ENCODE assay signal across 8 cellular contexts in the genomic region with DNA sequence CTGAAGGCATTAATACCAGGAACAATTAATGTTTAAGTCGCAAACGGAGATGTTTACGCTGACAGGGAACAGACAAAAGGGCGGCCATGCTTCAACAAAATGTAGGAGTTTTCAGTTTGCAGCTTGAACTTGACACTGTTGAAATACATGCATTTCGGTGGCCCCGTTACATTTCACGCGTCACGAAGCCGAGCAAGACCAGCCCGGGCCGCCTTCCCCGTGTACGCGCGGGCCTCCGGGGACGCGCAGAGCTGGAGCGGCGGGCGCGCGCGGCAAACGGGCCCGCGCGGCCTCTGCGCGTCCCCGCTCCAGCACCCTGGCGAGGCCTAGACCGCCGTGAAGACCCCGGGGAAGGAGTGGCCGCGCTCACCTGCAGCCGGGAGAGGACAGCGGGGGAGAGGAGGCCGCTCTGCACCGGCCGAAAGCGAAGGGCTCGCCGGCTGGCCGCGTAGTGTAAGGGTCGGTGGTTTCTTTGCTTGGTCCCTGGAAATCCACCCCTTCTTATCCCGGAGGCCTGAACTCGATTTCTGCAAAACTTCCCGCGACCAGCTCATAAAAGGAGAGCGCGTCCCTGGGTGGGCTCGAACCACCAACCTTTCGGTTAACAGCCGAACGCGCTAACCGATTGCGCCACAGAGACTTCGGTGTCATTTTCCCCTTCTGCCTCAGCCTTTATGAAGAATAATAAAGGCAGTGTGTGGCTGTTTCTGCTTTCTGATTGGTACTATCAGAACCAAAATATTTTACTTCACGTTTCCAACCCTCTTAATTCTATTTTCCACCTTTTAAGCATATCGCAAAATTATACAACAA. TPM values are rescaled to one million over a fixed set of nuclear protein-coding genes. Genes with fewer than 3 reads are reported as not detected.
DNase-seq lines count a peak whose midpoint lies in the region; ATAC-seq and TF ChIP-seq lines count a peak whose summit lies in the region.

No MANE protein-coding gene starts in this region.

- POLR2A ChIA-PET in activated CD4-positive, alpha-beta T cell treated with anti-CD3 and anti-CD28 coated beads, Interleukin-2, amount 10 ng/mL, durations not matched to agents 7 days and 5 days (lab: Charles Lee): interaction anchor here (0.8 to 1.3 kb wide), 3 partner anchors 79 to 869 kb away, joined by 3 read pairs; partner anchors contain the start of gene COMMD3

- peak overlapping the region; percentile 76 for H3K4me3 Mint-ChIP-seq in activated CD4-positive, alpha-beta T cell treated with anti-CD3 and anti-CD28 coated beads, Interleukin-2, amount 10 ng/mL, durations not matched to agents 7 days and 5 days
- peak overlapping the region; percentile 76 for H3K4me3 Mint-ChIP-seq in dendritic cell treated with granulocyte-macrophage colony-stimulating factor and Interleukin-4, amounts not matched to agents 40 ng/mL and 50 ng/mL, for 4 days

- peak overlapping the region; percentile 98 for H3K27ac Mint-ChIP-seq in activated CD4-positive, alpha-beta T cell treated with anti-CD3 and anti-CD28 coated beads, Interleukin-2, amount 10 ng/mL, durations not matched to agents 7 days and 5 days
- H3K27ac Mint-ChIP-seq in dendritic cell treated with granulocyte-macrophage colony-stimulating factor and Interleukin-4, amounts not matched to agents 40 ng/mL and 50 ng/mL, for 4 days: peak overlapping the region; percentile 86

- H3K27me3 Mint-ChIP-seq in activated CD4-positive, alpha-beta T cell treated with anti-CD3 and anti-CD28 coated beads, Interleukin-2, amount 10 ng/mL, durations not matched to agents 7 days and 5 days: peaks cover 11% of the 10 kb centered on the region
- peaks cover 2% of the 10 kb centered on the region for H3K27me3 Mint-ChIP-seq in dendritic cell treated with granulocyte-macrophage colony-stimulating factor and Interleukin-4, amounts not matched to agents 40 ng/mL and 50 ng/mL, for 4 days

- H3K27ac ChIP-seq in left lung: peak overlapping the region; percentile 74 to 98

- peak; percentile 80 for ATAC-seq in HG03378 (IDR thresholded peaks at IDR 0.05; ENCODE audit: unreplicated experiment)
- peak; percentile 98 for ATAC-seq in left lung

- no peaks in the 10 kb centered on the region for H3K36me3 Mint-ChIP-seq in activated CD4-positive, alpha-beta T cell treated with anti-CD3 and anti-CD28 coated beads, Interleukin-2, amount 10 ng/mL, durations not matched to agents 7 days and 5 days (ENCODE audit: low read depth)
- no peaks in the 10 kb centered on the region for H3K36me3 Mint-ChIP-seq in dendritic cell treated with granulocyte-macrophage colony-stimulating factor and Interleukin-4, amounts not matched to agents 40 ng/mL and 50 ng/mL, for 4 days (ENCODE audit: low read depth)

- H3K27me3 ChIP-seq in left lung: peaks cover 0 to 4% of the 10 kb centered on the region in 2 donors

- H3K9me3 Mint-ChIP-seq in activated CD4-positive, alpha-beta T cell treated with anti-CD3 and anti-CD28 coated beads, Interleukin-2, amount 10 ng/mL, durations not matched to agents 7 days and 5 days: no peaks in the 10 kb centered on the region
- no peaks in the 10 kb centered on the region for H3K9me3 Mint-ChIP-seq in dendritic cell treated with granulocyte-macrophage colony-stimulating factor and Interleukin-4, amounts not matched to agents 40 ng/mL and 50 ng/mL, for 4 days

- no peaks in the 10 kb centered on the region for H3K36me3 ChIP-seq in left lung

- intact Hi-C loops in dendritic cell treated with granulocyte-macrophage colony-stimulating factor and Interleukin-4, amounts not matched to agents 40 ng/mL and 50 ng/mL, for 4 days (cut with micrococcal nuclease): loop anchor here (1.0 to 5.0 kb wide), 3 partner anchors 23 to 208 kb away; partner anchors contain the start of gene BMI1
- intact Hi-C loops in left lung (cut with DNase I): no loop called here

- peaks cover 29% of the 10 kb centered on the region for H3K4me1 Mint-ChIP-seq in activated CD4-positive, alpha-beta T cell treated with anti-CD3 and anti-CD28 coated beads, Interleukin-2, amount 10 ng/mL, durations not matched to agents 7 days and 5 days
- peaks cover 10% of the 10 kb centered on the region for H3K4me1 Mint-ChIP-seq in dendritic cell treated with granulocyte-macrophage colony-stimulating factor and Interleukin-4, amounts not matched to agents 40 ng/mL and 50 ng/mL, for 4 days (ENCODE audit: low read depth)

- peaks cover 0 to 15% of the 10 kb centered on the region in 2 donors for H3K4me1 ChIP-seq in left lung

- peak; percentile 95 for DNase-seq in AG20443 (ENCODE audit: low spot score)
- DNase-seq in NCI-H524 (lab: John Stamatoyannopoulos, UW): peak; percentile 72 to 77
- peak; percentile 84 for DNase-seq in activated CD4-positive, alpha-beta T cell treated with anti-CD3 and anti-CD28 coated beads, Interleukin-2, amount 10 ng/mL, durations not matched to agents 7 days and 5 days
- DNase-seq in left lung: peak; percentile 86 to 89
- peak; percentile 89 to 90 for DNase-seq in stimulated activated CD4-positive, alpha-beta T cell treated with anti-CD3 and anti-CD28 coated beads, Interleukin-2, amount 100 ng/mL, for 24 hours

- TF ChIP-seq CTCF in left lung (IDR thresholded peaks at IDR 0.05): no peak

- CTCF ChIA-PET in activated CD4-positive, alpha-beta T cell treated with anti-CD3 and anti-CD28 coated beads, Interleukin-2, amount 10 ng/mL, durations not matched to agents 7 days and 5 days (lab: Charles Lee): interaction anchor here (1.5 to 2.3 kb wide), 2 partner anchors 15 to 232 kb away, joined by 4 to 7 read pairs; no protein-coding TSS in a partner anchor

- H3K4me3 ChIP-seq in left lung: peak overlapping the region; percentile 55 to 59

- H3K9me3 ChIP-seq in left lung: no peaks in the 10 kb centered on the region

- TF ChIP-seq POLR2A in GM19099 (IDR thresholded peaks at IDR 0.05; ENCODE audit: extremely low read depth, insufficient read length, low read depth): peak; percentile 41

RNA-seq across cellular contexts. Expression of gene EBLN1, which starts 11.3 kb away (rescaled TPM):
- total RNA-seq in activated CD4-positive, alpha-beta T cell treated with anti-CD3 and anti-CD28 coated beads, Interleukin-2, amount 10 ng/mL, durations not matched to agents 7 days and 5 days: not detected
- not detected for total RNA-seq in left lung

Comparison
In these comparisons a context has a peak if more than half of its experiments do, and no peak if none do; other contexts are left out.
1. Peak in every context shown above with its lines: DNase-seq, ATAC-seq, H3K4me3 ChIP-seq and H3K27ac ChIP-seq.